19 cellular contexts compared by ENCODE assay signal in the genomic region with DNA sequence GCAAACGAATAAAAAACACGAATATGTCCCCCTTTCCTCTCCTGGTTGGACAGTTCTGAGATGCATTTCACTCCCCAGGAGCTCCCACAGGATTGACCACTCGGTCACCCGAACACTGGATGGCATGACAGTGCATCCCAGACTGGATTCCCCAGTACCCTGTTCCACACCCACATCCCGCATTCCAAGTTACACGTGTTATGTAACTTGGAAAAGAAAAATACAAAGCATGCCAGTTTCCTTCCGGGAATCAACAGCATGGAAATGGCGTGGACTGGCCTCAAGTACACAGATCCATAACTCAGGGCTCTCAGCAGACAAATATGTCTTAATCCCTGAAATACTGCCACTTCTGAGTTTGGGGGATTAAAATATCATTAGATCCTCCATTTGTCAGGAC.
"Had no signal": no experiment of that assay in that cellular context is flagged by ENCODE, and none has a peak within 500 bp of the region (broad histone marks: within the 10 kb centered on the region; RNA-seq: fewer than 3 reads in every experiment).

No MANE protein-coding gene starts in this region.

- H3K36me3 ChIP-seq: cardiac muscle cell, prostate gland, right atrium auricular region, spleen had no signal

- H3K36me3 Mint-ChIP-seq: activated naive CD4-positive, alpha-beta T cell treated with anti-CD3 and anti-CD28 coated beads, Interleukin-2, amount 50 U/mL, for 24 hours; immature natural killer cell; stimulated activated memory B cell treated with anti-CD40 and anti-IgM and Interleukin-4, amounts not matched to agents 10 μg/mL and 1 μg/mL and 100 μg/mL, for 72 hours had no signal

- H3K27me3 ChIP-seq: cardiac muscle cell, right atrium auricular region, spleen had no signal

- H3K27ac ChIP-seq: cardiac muscle cell, prostate gland, right atrium auricular region, spleen had no signal

- H3K27ac Mint-ChIP-seq: immature natural killer cell; nephron; stimulated activated memory B cell treated with anti-CD40 and anti-IgM and Interleukin-4, amounts not matched to agents 10 μg/mL and 1 μg/mL and 100 μg/mL, for 72 hours; T-helper 1 cell treated with Interleukin-12 subunit alpha and Interleukin-12 subunit beta and Interleukin-4 antibody, amounts not matched to agents 30 μg/mL and 1 μg/mL, for 36 hours had no signal

- H3K4me1 ChIP-seq: prostate gland, right atrium auricular region had no signal

- H3K9me3 Mint-ChIP-seq: activated naive CD4-positive, alpha-beta T cell treated with anti-CD3 and anti-CD28 coated beads, Interleukin-2, amount 50 U/mL, for 24 hours; endodermal cell; stimulated activated memory B cell treated with anti-CD40 and anti-IgM and Interleukin-4, amounts not matched to agents 10 μg/mL and 1 μg/mL and 100 μg/mL, for 72 hours; T-helper 1 cell treated with Interleukin-12 subunit alpha and Interleukin-12 subunit beta and Interleukin-4 antibody, amounts not matched to agents 30 μg/mL and 1 μg/mL, for 36 hours had no signal

- H3K4me1 Mint-ChIP-seq: endodermal cell had no signal

- H3K4me3 ChIP-seq: cardiac muscle cell, lung, prostate gland, right atrium auricular region, spleen had no signal

- ATAC-seq: activated CD4-positive, CD25-positive, alpha-beta regulatory T cell treated with anti-CD3 and anti-CD28 coated beads, Interleukin-2, amount 50 U/mL, for 24 hours; stimulated activated memory B cell treated with anti-CD40 and anti-IgM and Interleukin-4, amounts not matched to agents 10 μg/mL and 1 μg/mL and 100 μg/mL, for 72 hours had no signal

- H3K4me3 Mint-ChIP-seq: activated naive CD4-positive, alpha-beta T cell treated with anti-CD3 and anti-CD28 coated beads, Interleukin-2, amount 50 U/mL, for 24 hours; endodermal cell; immature natural killer cell; nephron; stimulated activated memory B cell treated with anti-CD40 and anti-IgM and Interleukin-4, amounts not matched to agents 10 μg/mL and 1 μg/mL and 100 μg/mL, for 72 hours; T-helper 1 cell treated with Interleukin-12 subunit alpha and Interleukin-12 subunit beta and Interleukin-4 antibody, amounts not matched to agents 30 μg/mL and 1 μg/mL, for 36 hours had no signal

- H3K9me3 ChIP-seq: prostate gland, right atrium auricular region, spleen had no signal

- H3K27me3 Mint-ChIP-seq: activated naive CD4-positive, alpha-beta T cell treated with anti-CD3 and anti-CD28 coated beads, Interleukin-2, amount 50 U/mL, for 24 hours; stimulated activated memory B cell treated with anti-CD40 and anti-IgM and Interleukin-4, amounts not matched to agents 10 μg/mL and 1 μg/mL and 100 μg/mL, for 72 hours had no signal

- DNase-seq: activated CD4-positive, alpha-beta T cell treated with anti-CD3 and anti-CD28 coated beads, Interleukin-2, amount 50 U/mL, for 1 hour; activated CD8-positive, alpha-beta memory T cell treated with anti-CD3 and anti-CD28 coated beads, Interleukin-2, amount 50 U/mL, for 48 hours; activated effector memory CD4-positive, alpha-beta T cell treated with anti-CD3 and anti-CD28 coated beads, Interleukin-2, amount 50 U/mL, for 16 hours; activated T-cell treated with anti-CD3 and anti-CD28 coated beads, Interleukin-2, amount 50 U/mL, for 48 hours; endodermal cell; erythroblast; immature natural killer cell; nucleus accumbens; spleen; stimulated activated CD4-positive, alpha-beta T cell treated with anti-CD3 and anti-CD28 coated beads, Interleukin-4, amount 100 ng/mL, for 4 hours had no signal
